20 cellular contexts compared by ENCODE assay signal in the genomic region with DNA sequence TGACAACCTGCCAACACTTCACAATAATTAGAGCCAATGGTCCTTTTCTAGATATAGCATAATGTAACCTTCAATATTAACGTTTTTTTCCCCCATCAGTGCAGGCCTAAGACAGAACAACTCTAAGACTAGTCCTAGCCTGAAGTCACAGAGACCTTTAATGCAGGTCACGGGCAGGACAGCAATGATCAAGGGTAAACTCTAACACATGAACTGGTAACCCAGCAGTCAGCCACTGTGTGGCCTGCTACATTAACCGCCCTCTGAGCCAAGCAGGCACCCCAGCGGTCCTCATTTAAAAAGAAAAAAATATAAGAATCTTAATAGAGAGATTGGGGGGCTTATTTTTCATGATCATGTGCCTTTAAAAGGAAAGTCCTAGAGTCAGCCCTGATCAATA.
A peak's percentile ranks its signal among the peaks of the same experiment; 100 is the strongest.
DNase-seq lines count a peak whose midpoint lies in the region; ATAC-seq, FAIRE-seq and TF ChIP-seq lines count a peak whose summit lies in the region.
"Had no signal": no experiment of that assay in that cellular context is flagged by ENCODE, and none has a peak within 500 bp of the region (broad histone marks: within the 10 kb centered on the region; RNA-seq: fewer than 3 reads in every experiment).

No MANE protein-coding gene starts in this region.

- no TSS peak for BruUV-seq in PC-3 (replicated peaks; lab: Mats Ljungman, UMichigan)

- no peak overlapping the region for H2BK15ac ChIP-seq in mesenchymal stem cell (ENCODE audit: low read depth, poor library complexity, severe bottlenecking)

- POLR2A ChIA-PET in PC-3 (lab: Charles Lee; ENCODE audit: unreplicated experiment), result no interaction called here

- intact Hi-C loops in PC-3 (cut with micrococcal nuclease), result no loop called here

- FAIRE-seq in GM12892 (lab: Jason Lieb, UNC), result no peak
- FAIRE-seq: G401.6, GM19239, H1 had no signal

- H2AK5ac ChIP-seq in mesenchymal stem cell (ENCODE audit: low read length, severe bottlenecking), result peak overlapping the region; percentile 99

- no peaks in the 10 kb centered on the region for H3K79me2 ChIP-seq in PC-3 (ENCODE audit: low read length)

- no peak overlapping the region for H4K91ac ChIP-seq in mesenchymal stem cell (ENCODE audit: low read length)

- H3K9me2 ChIP-seq in PC-3 (replicated peaks; ENCODE audit: low read length), result no peaks in the 10 kb centered on the region

- no peak for ATAC-seq in stimulated activated naive B cell treated with anti-CD40 and anti-IgM and Interleukin-4, amounts not matched to agents 10 μg/mL and 1 μg/mL and 100 μg/mL, for 72 hours (replicated peaks)
- ATAC-seq in effector memory CD8-positive, alpha-beta T cell (replicated peaks), result no peak
- no peak for ATAC-seq in PC-3

- H3K4me3 Mint-ChIP-seq in chondrocyte (ENCODE audit: unreplicated experiment), result no peak overlapping the region
- H3K4me3 Mint-ChIP-seq in stimulated activated naive B cell treated with anti-CD40 and anti-IgM and Interleukin-4, amounts not matched to agents 10 μg/mL and 1 μg/mL and 100 μg/mL, for 72 hours, result no peak overlapping the region
- H3K4me3 Mint-ChIP-seq in effector memory CD8-positive, alpha-beta T cell, result no peak overlapping the region
- H3K4me3 Mint-ChIP-seq: CD4-positive, CD25-positive, alpha-beta regulatory T cell; HFFc6 had no signal

- no peak overlapping the region for H3K23ac ChIP-seq in mesenchymal stem cell (ENCODE audit: low read length in 2 of 2)

- peaks cover 9% of the 10 kb centered on the region for H3K4me1 ChIP-seq in mesenchymal stem cell (ENCODE audit: control insufficient read depth, insufficient read depth, low read depth, low read length)
- peaks cover 5% of the 10 kb centered on the region for H3K4me1 ChIP-seq in PC-3 (ENCODE audit: insufficient read depth, low read length)
- H3K4me1 ChIP-seq: BLaER1 treated with 17β-estradiol and CSF1 and Interleukin-3, amounts not matched to agents 10 nM and 100 nM had no signal

- 97% methylated on average over 4 of the region's 4 CpGs for WGBS in mesenchymal stem cell

- TF ChIP-seq POLR2A in GM12892 (IDR thresholded peaks at IDR 0.05; ENCODE audit: low read depth, low read length), result no peak

- H3K36me3 ChIP-seq in mesenchymal stem cell (ENCODE audit: control insufficient read depth in 1 of 2, insufficient read depth in 2 of 2, low read depth in 1 of 2, low read length in 2 of 2), result no peaks in the 10 kb centered on the region
- no peaks in the 10 kb centered on the region for H3K36me3 ChIP-seq in PC-3 (ENCODE audit: low read depth, low read length)

- peaks cover 30% of the 10 kb centered on the region for H3K4me1 Mint-ChIP-seq in chondrocyte (ENCODE audit: low read depth)
- H3K4me1 Mint-ChIP-seq in stimulated activated naive B cell treated with anti-CD40 and anti-IgM and Interleukin-4, amounts not matched to agents 10 μg/mL and 1 μg/mL and 100 μg/mL, for 72 hours, result peaks cover 15 to 42% of the 10 kb centered on the region in 2 donors
- no peaks in the 10 kb centered on the region for H3K4me1 Mint-ChIP-seq in effector memory CD8-positive, alpha-beta T cell (ENCODE audit: low read depth in 2 of 2)

- no peaks in the 10 kb centered on the region for H3F3A ChIP-seq in PC-3 (ENCODE audit: low read length, unreplicated experiment)

- DNase-seq in DMS 273 (lab: John Stamatoyannopoulos, UW; ENCODE audit: unreplicated experiment) (peak; percentile 30), DMS 273 treated with DMSO at 0.1 percent for 48 hours (lab: John Stamatoyannopoulos, UW) (no peak), chondrocyte (ENCODE audit: low spot score) (no peak), mesenchymal stem cell (no peak), GM12892 (ENCODE audit: insufficient read length) (no peak), PC-3 (no peak)
- DNase-seq in stimulated activated naive B cell treated with anti-CD40 and anti-IgM and Interleukin-4, amounts not matched to agents 10 μg/mL and 1 μg/mL and 100 μg/mL, for 72 hours, result no peak
- DNase-seq in effector memory CD8-positive, alpha-beta T cell, result no peak
- DNase-seq: CD4-positive, CD25-positive, alpha-beta regulatory T cell; DMS153; DMS79 treated with DMSO at 0.1 percent for 48 hours; EL; HCEC 1CT; HFFc6 had no signal

- H3K27ac ChIP-seq in mesenchymal stem cell (ENCODE audit: low read length, poor library complexity, severe bottlenecking) (peak overlapping the region; percentile 95), PC-3 (ENCODE audit: low read length) (no peak overlapping the region)
- H3K27ac ChIP-seq: 22Rv1; BLaER1 treated with 17β-estradiol and CSF1 and Interleukin-3, amounts not matched to agents 10 nM and 100 nM; HL-60 had no signal

- H2BK5ac ChIP-seq in mesenchymal stem cell (ENCODE audit: low read depth, low read length, poor library complexity, severe bottlenecking), result peak overlapping the region; percentile 87

- no peak overlapping the region for H2BK120ac ChIP-seq in mesenchymal stem cell (ENCODE audit: low read depth, low read length)

- H3K27me3 ChIP-seq in mesenchymal stem cell (ENCODE audit: control insufficient read depth in 1 of 2, insufficient read depth in 1 of 2, low read length in 2 of 2), result peaks cover 0 to 19% of the 10 kb centered on the region in 2 experiments
- no peaks in the 10 kb centered on the region for H3K27me3 ChIP-seq in PC-3 (ENCODE audit: low read length)
- H3K27me3 ChIP-seq: BLaER1 treated with 17β-estradiol and CSF1 and Interleukin-3, amounts not matched to agents 10 nM and 100 nM had no signal

- H2AFZ ChIP-seq in mesenchymal stem cell (ENCODE audit: low read depth, low read length) (no peak overlapping the region), PC-3 (ENCODE audit: low read length) (no peak overlapping the region)

- no peak overlapping the region for H3K14ac ChIP-seq in mesenchymal stem cell (ENCODE audit: low read length in 2 of 2)

- H3K4me3 ChIP-seq in mesenchymal stem cell (ENCODE audit: insufficient read depth in 1 of 2, low read depth in 1 of 2, low read length in 2 of 2), result no peak overlapping the region
- H3K4me3 ChIP-seq in PC-3 (ENCODE audit: low read length), result no peak overlapping the region
- H3K4me3 ChIP-seq: BLaER1 treated with 17β-estradiol and CSF1 and Interleukin-3, amounts not matched to agents 10 nM and 100 nM had no signal

- H3K4ac ChIP-seq in mesenchymal stem cell (ENCODE audit: low read depth in 1 of 2, low read length in 2 of 2), result peak overlapping the region; percentile 17 to 39

- H3K9me3 ChIP-seq in mesenchymal stem cell (ENCODE audit: control insufficient read depth, low read length) (no peaks in the 10 kb centered on the region), PC-3 (ENCODE audit: low read length) (no peaks in the 10 kb centered on the region)

- H3K9ac ChIP-seq in mesenchymal stem cell (ENCODE audit: low read length) (no peak overlapping the region), PC-3 (ENCODE audit: low read length) (no peak overlapping the region)
- H3K9ac ChIP-seq: BLaER1 treated with 17β-estradiol and CSF1 and Interleukin-3, amounts not matched to agents 10 nM and 100 nM had no signal

- no peak overlapping the region for H4K8ac ChIP-seq in mesenchymal stem cell (ENCODE audit: low read length)

- H3K79me1 ChIP-seq in mesenchymal stem cell (replicated peaks; ENCODE audit: low read length, poor library complexity, severe bottlenecking), result peaks cover 7% of the 10 kb centered on the region

- H3K36me3 Mint-ChIP-seq in chondrocyte (ENCODE audit: low read depth), result peaks cover 19% of the 10 kb centered on the region
- peaks cover 23 to 42% of the 10 kb centered on the region in 2 donors for H3K36me3 Mint-ChIP-seq in stimulated activated naive B cell treated with anti-CD40 and anti-IgM and Interleukin-4, amounts not matched to agents 10 μg/mL and 1 μg/mL and 100 μg/mL, for 72 hours
- no peaks in the 10 kb centered on the region for H3K36me3 Mint-ChIP-seq in effector memory CD8-positive, alpha-beta T cell (ENCODE audit: insufficient read depth)

- H3K18ac ChIP-seq in mesenchymal stem cell (ENCODE audit: low read depth in 1 of 2, low read length in 2 of 2), result peak overlapping the region in 1 of 2 experiments; percentile 28

- CTCF ChIA-PET in PC-3 (lab: Charles Lee), result no interaction called here

- TF ChIP-seq CTCF in chondrocyte (IDR thresholded peaks at IDR 0.05) (no peak), PC-3 (conservative IDR thresholded peaks at IDR 0.05; ENCODE audit: low read depth, low read length) (no peak)

- peaks cover 4% of the 10 kb centered on the region for H3K9me3 Mint-ChIP-seq in chondrocyte (ENCODE audit: low read depth)
- H3K9me3 Mint-ChIP-seq in stimulated activated naive B cell treated with anti-CD40 and anti-IgM and Interleukin-4, amounts not matched to agents 10 μg/mL and 1 μg/mL and 100 μg/mL, for 72 hours, result peaks cover 0 to 1% of the 10 kb centered on the region in 2 donors
- no peaks in the 10 kb centered on the region for H3K9me3 Mint-ChIP-seq in effector memory CD8-positive, alpha-beta T cell
- H3K9me3 Mint-ChIP-seq: HFFc6 had no signal

- no peaks in the 10 kb centered on the region for H3K27me3 Mint-ChIP-seq in chondrocyte (ENCODE audit: low read depth)
- no peaks in the 10 kb centered on the region for H3K27me3 Mint-ChIP-seq in stimulated activated naive B cell treated with anti-CD40 and anti-IgM and Interleukin-4, amounts not matched to agents 10 μg/mL and 1 μg/mL and 100 μg/mL, for 72 hours
- peaks cover 10 to 14% of the 10 kb centered on the region in 2 donors for H3K27me3 Mint-ChIP-seq in effector memory CD8-positive, alpha-beta T cell

- H4K20me1 ChIP-seq in PC-3 (ENCODE audit: low read length), result no peaks in the 10 kb centered on the region

- H3K4me2 ChIP-seq in mesenchymal stem cell (ENCODE audit: low read length, poor library complexity, severe bottlenecking), result no peak overlapping the region
- no peak overlapping the region for H3K4me2 ChIP-seq in PC-3 (ENCODE audit: low read length)
- H3K4me2 ChIP-seq: BLaER1 treated with 17β-estradiol and CSF1 and Interleukin-3, amounts not matched to agents 10 nM and 100 nM had no signal

- H3K27ac Mint-ChIP-seq in chondrocyte (ENCODE audit: unreplicated experiment), result peak overlapping the region; percentile 63
- H3K27ac Mint-ChIP-seq in stimulated activated naive B cell treated with anti-CD40 and anti-IgM and Interleukin-4, amounts not matched to agents 10 μg/mL and 1 μg/mL and 100 μg/mL, for 72 hours, result peak overlapping the region; percentile 22
- H3K27ac Mint-ChIP-seq in effector memory CD8-positive, alpha-beta T cell, result no peak overlapping the region
- H3K27ac Mint-ChIP-seq: CD4-positive, CD25-positive, alpha-beta regulatory T cell; HFFc6 had no signal

- peak overlapping the region; percentile 65 to 83 for H2BK12ac ChIP-seq in mesenchymal stem cell (ENCODE audit: low read length in 2 of 2)

Comparison
In these comparisons a context has a peak if more than half of its experiments do, and no peak if none do; other contexts are left out.
1. H3K27ac Mint-ChIP-seq: peak in chondrocyte (single experiment) and stimulated activated naive B cell treated with anti-CD40 and anti-IgM and Interleukin-4, amounts not matched to agents 10 μg/mL and 1 μg/mL and 100 μg/mL, for 72 hours (single experiment); none in effector memory CD8-positive, alpha-beta T cell (0 of 2).